ENCODE assay signal across 1 cellular context in genomic region chr6:82458705-82459104, GRCh38.
A peak's percentile ranks its signal among the peaks of the same experiment; 100 is the strongest.
TF ChIP-seq lines count a peak whose summit lies in the region.

No MANE protein-coding gene starts in this region.

TF ChIP-seq in H1, 55 proteins besides CTCF, POLR2A, EP300 and RAD21:
- no peak for TF ChIP-seq TBP (IDR thresholded peaks at IDR 0.05; ENCODE audit: low read depth, low read length)
- TF ChIP-seq YY1 (IDR thresholded peaks at IDR 0.05; ENCODE audit: low read depth, low read length) = 0 out of 2 replicates have a peak, but pooled peaks have one; percentile 9
- TF ChIP-seq MAFK (IDR thresholded peaks at IDR 0.05; ENCODE audit: low read depth, low read length) = peak; percentile 76
